Comparison of ENCODE assay signal across 13 cellular contexts in the genomic region with DNA sequence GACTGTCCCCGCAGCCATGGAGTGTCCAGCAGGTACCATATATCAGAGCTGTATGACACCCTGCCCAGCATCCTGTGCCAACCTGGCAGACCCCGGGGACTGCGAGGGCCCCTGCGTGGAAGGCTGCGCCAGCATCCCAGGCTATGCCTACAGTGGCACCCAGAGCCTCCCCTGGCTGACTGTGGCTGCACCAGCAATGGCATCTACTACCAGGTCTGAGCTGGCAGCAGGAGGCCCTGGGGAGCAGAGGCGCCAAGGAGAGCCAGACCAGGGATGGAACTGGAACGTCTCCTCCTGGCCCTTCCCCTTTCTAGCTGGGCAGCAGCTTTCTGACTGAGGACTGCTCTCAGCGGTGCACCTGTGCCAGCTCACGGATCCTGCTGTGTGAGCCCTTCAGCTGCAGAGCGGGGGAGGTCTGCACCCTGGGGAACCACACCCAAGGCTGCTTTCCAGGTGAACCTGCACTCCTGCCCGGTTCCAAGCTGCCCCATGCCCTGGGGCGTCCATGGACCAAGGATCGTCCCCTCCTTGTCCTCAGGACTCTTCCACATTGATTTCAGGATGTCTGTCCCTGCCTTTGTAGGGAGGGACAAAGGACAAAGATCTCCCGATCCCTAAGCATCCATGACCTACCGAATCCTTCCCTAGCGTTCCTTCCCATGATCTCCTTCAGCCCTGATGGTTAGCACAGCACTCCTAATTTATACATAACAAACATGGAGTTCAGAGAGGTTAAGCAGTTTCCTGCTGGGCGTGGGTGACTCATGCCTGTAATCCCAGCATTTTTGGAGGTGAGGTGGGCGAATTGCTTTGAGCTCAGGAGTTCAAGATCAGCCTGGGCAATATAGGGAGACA. TPM values are rescaled to one million over a fixed set of nuclear protein-coding genes. Genes with fewer than 3 reads are reported as not detected.
DNase-seq lines count a peak whose midpoint lies in the region; ATAC-seq, FAIRE-seq and TF ChIP-seq lines count a peak whose summit lies in the region.
"Had no signal": no experiment of that assay in that cellular context is flagged by ENCODE, and none has a peak within 500 bp of the region (broad histone marks: within the 10 kb centered on the region; RNA-seq: fewer than 3 reads in every experiment).

No MANE protein-coding gene starts in this region.

- H3K4me2 ChIP-seq in GM23248 (ENCODE audit: unreplicated experiment): no peak overlapping the region
- H3K4me2 ChIP-seq: KMS-11 had no signal

- TF ChIP-seq CTCF in bronchial epithelial cell (IDR thresholded peaks at IDR 0.05; ENCODE audit: insufficient read depth, low read length, severe bottlenecking): no peak
- TF ChIP-seq CTCF in mucosa of descending colon (IDR thresholded peaks at IDR 0.05): no peak
- no peak for TF ChIP-seq CTCF in RWPE1 (conservative IDR thresholded peaks at IDR 0.05; ENCODE audit: low read depth)

- H3K36me3 ChIP-seq in GM23248 (ENCODE audit: low read depth): no peaks in the 10 kb centered on the region
- no peaks in the 10 kb centered on the region for H3K36me3 ChIP-seq in bronchial epithelial cell (ENCODE audit: control insufficient read depth, insufficient read depth, low read length)
- no peaks in the 10 kb centered on the region for H3K36me3 ChIP-seq in mucosa of descending colon (ENCODE audit: low read depth)
- H3K36me3 ChIP-seq: ovary had no signal

- 62 to 63% methylated on average over 16 to 18 of the region's 18 CpGs for WGBS in GM23248 (ENCODE audit: low coverage in 1 of 2, low lambda C conversion rate in 2 of 2, missing lambda C conversion rate in 2 of 2), 2 experiments

- H3K27ac ChIP-seq in GM23248 (no peak overlapping the region), RWPE1 (no peak overlapping the region)
- H3K27ac ChIP-seq: KMS-11, ovary, testis had no signal

- H3K79me2 ChIP-seq in GM23248 (ENCODE audit: insufficient read depth): no peaks in the 10 kb centered on the region

- DNase-seq in GM23248 (peak; percentile 33), LoVo (ENCODE audit: low spot score) (peak; percentile 31), bronchial epithelial cell (ENCODE audit: low read depth) (peak; percentile 44), mucosa of descending colon (no peak), RWPE1 (ENCODE audit: low spot score) (no peak), NCI-H524 treated with DMSO at 0.1 percent for 48 hours (lab: John Stamatoyannopoulos, UW) (no peak), NCI-H187 (lab: John Stamatoyannopoulos, UW) (no peak)
- DNase-seq: CD8-positive, alpha-beta memory T cell; midbrain; ovary; Right ventricle myocardium superior; testis had no signal

- H3K9me2 ChIP-seq in GM23248 (ENCODE audit: insufficient read depth): no peaks in the 10 kb centered on the region

- in situ Hi-C loops in GM23248 (cut with MboI): no loop called here

- no peak for FAIRE-seq in bronchial epithelial cell (lab: Jason Lieb, UNC)

- H2AFZ ChIP-seq in GM23248: no peak overlapping the region

- no peaks in the 10 kb centered on the region for H3K9me3 ChIP-seq in GM23248 (ENCODE audit: low read depth)
- no peaks in the 10 kb centered on the region for H3K9me3 ChIP-seq in mucosa of descending colon
- H3K9me3 ChIP-seq: ovary, testis had no signal

- CTCF ChIA-PET in RWPE1 (lab: Yijun Ruan, JAX): interaction anchor here (2.8 kb wide), 1 partner anchor 58 kb away, joined by 8 read pairs; the partner anchor contains the start of gene SLC12A9

- peaks cover 6% of the 10 kb centered on the region; the same call in 1 of the 2 replicates for H3K27me3 ChIP-seq in GM23248 (replicated peaks; ENCODE audit: insufficient read depth)
- no peaks in the 10 kb centered on the region for H3K27me3 ChIP-seq in bronchial epithelial cell (ENCODE audit: control insufficient read depth, insufficient read depth, low read length)
- H3K27me3 ChIP-seq: ovary, testis had no signal

- no peak overlapping the region for H3K9ac ChIP-seq in GM23248
- H3K9ac ChIP-seq: KMS-11 had no signal

- ATAC-seq in mucosa of descending colon: peak; percentile 44

- intact Hi-C loops in mucosa of descending colon (cut with DNase I, micrococcal nuclease): loop anchor here in 1 of 2 donors (10.0 kb wide), 1 partner anchor 61 kb away; the partner anchor contains the start of gene SLC12A9

- no peaks in the 10 kb centered on the region for H4K20me1 ChIP-seq in GM23248 (ENCODE audit: insufficient read depth)

- no peak overlapping the region for H3K4me3 ChIP-seq in GM23248
- no peak overlapping the region for H3K4me3 ChIP-seq in bronchial epithelial cell (ENCODE audit: low read depth, low read length)
- no peak overlapping the region for H3K4me3 ChIP-seq in mucosa of descending colon
- H3K4me3 ChIP-seq: ovary, testis had no signal

- H3F3A ChIP-seq in GM23248 (ENCODE audit: insufficient read depth): no peaks in the 10 kb centered on the region

- POLR2A ChIA-PET in RWPE1 (lab: Yijun Ruan, JAX; ENCODE audit: low non-redundant PET): no interaction called here

- H3K4me1 ChIP-seq in GM23248 (ENCODE audit: insufficient read depth) (no peaks in the 10 kb centered on the region), mucosa of descending colon (ENCODE audit: low read depth) (no peaks in the 10 kb centered on the region)
- H3K4me1 ChIP-seq: testis had no signal

RNA-seq across cellular contexts. Expression of gene EPHB4, which starts 33.3 kb away (rescaled TPM):
- total RNA-seq in GM23248 (2014; rRNA removed; shearing (Covaris generic)): 26.9 and 32.9 TPM in 2 replicates
- 6.7 and 8.2 TPM in 2 replicates for polyA plus RNA-seq in GM23248 (2016; fragmentation: Nextera tagmentation; extraction: Ambion mirVana)
- total RNA-seq in bronchial epithelial cell (104 and 153 TPM in 2 replicates), mucosa of descending colon (10 to 100 TPM; 31.2 to 42.4 (median 38.9) TPM)
- polyA plus RNA-seq: CD8-positive, alpha-beta memory T cell had no signal

RNA-seq across cellular contexts. Expression of gene SLC12A9, which starts 58.5 kb away (rescaled TPM):
- 16.8 and 21.2 TPM in 2 replicates for total RNA-seq in GM23248 (2014; rRNA removed; shearing (Covaris generic))
- 6.1 and 7.9 TPM in 2 replicates for polyA plus RNA-seq in GM23248 (2016; fragmentation: Nextera tagmentation; extraction: Ambion mirVana)
- total RNA-seq in bronchial epithelial cell (6.5 and 7.6 TPM in 2 replicates), mucosa of descending colon (10 to 100 TPM; 27.9 to 34.0 (median 33.5) TPM)

Comparison
In these comparisons a context has a peak if more than half of its experiments do, and no peak if none do; other contexts are left out.
1. DNase-seq: peak in GM23248 (single experiment), LoVo (single experiment) and bronchial epithelial cell (single experiment); none in mucosa of descending colon (0 of 3), RWPE1 (single experiment), NCI-H524 treated with DMSO at 0.1 percent for 48 hours (single experiment) and NCI-H187 (0 of 2).